ENCODE assay signal across 21 cellular contexts in the genomic region with DNA sequence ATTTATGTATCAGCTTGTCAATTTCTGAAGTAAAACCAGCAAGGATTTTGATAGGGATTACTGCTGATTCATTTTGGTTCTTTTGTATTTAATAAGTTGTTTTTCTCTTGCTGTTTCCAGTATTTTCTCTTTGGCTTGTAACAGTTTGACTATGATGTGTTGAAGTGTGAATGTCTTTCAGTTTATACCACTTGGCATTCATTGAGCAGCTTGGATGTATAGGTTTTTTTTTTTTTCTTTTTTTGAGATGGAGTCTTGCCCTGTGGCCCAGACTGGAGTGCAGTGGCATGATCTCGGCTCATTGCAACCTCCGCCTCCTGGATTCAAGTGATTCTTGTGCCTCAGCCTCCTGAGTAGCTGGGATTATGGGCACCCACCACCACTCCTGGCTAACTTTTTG. TPM values are rescaled to one million over a fixed set of nuclear protein-coding genes. Genes with fewer than 3 reads are reported as not detected.
"Had no signal": no experiment of that assay in that cellular context is flagged by ENCODE, and none has a peak within 500 bp of the region (broad histone marks: within the 10 kb centered on the region; RNA-seq: fewer than 3 reads in every experiment).

No MANE protein-coding gene starts in this region.

RNA-seq across cellular contexts. Expression of gene LDHAL6A, which starts 12.5 kb away (rescaled TPM):
- total RNA-seq: natural killer cell treated with Interleukin-12 subunit alpha and Interleukin-12 subunit beta and Interleukin-15 and Interleukin-18, amount 100 ng/mL, for 72 hours; neural crest cell; omental fat pad; osteocyte; pancreas; posterior vena cava; pulmonary artery endothelial cell; right atrium auricular region; sciatic nerve; smooth muscle cell; spleen; stomach; subcutaneous adipose tissue; thoracic aorta; thyroid gland; tibial nerve; upper lobe of left lung; ureter; vagina had no signal

RNA-seq across cellular contexts. Expression of gene LDHC, which starts 56.0 kb away (rescaled TPM):
- total RNA-seq: naive thymus-derived CD8-positive, alpha-beta T cell; natural killer cell treated with Interleukin-12 subunit alpha and Interleukin-12 subunit beta and Interleukin-15 and Interleukin-18, amount 100 ng/mL, for 72 hours; osteocyte; posterior vena cava; pulmonary artery endothelial cell; subcutaneous adipose tissue; temporal lobe; thoracic aorta; tibial nerve; upper lobe of left lung; ureter; vagina had no signal
